9 cellular contexts compared by ENCODE assay signal in genomic region chr2:218230882-218231281, GRCh38. TPM values are rescaled to one million over a fixed set of nuclear protein-coding genes. Genes with fewer than 3 reads are reported as not detected.
A peak's percentile ranks its signal among the peaks of the same experiment; 100 is the strongest.
DNase-seq lines count a peak whose midpoint lies in the region; ATAC-seq lines count a peak whose summit lies in the region.
"Had no signal": no experiment of that assay in that cellular context is flagged by ENCODE, and none has a peak within 500 bp of the region (broad histone marks: within the 10 kb centered on the region; RNA-seq: fewer than 3 reads in every experiment).

No MANE protein-coding gene starts in this region.

- no peak overlapping the region for H4K8ac ChIP-seq in mesenchymal stem cell (ENCODE audit: low read length)

- H2BK12ac ChIP-seq in mesenchymal stem cell (ENCODE audit: low read length in 2 of 2), result no peak overlapping the region

- no peaks in the 10 kb centered on the region for H3K27me3 ChIP-seq in mesenchymal stem cell (ENCODE audit: control insufficient read depth in 1 of 2, insufficient read depth in 1 of 2, low read length in 2 of 2)
- H3K27me3 ChIP-seq: SJSA1 had no signal

- H3K27ac Mint-ChIP-seq in activated naive CD8-positive, alpha-beta T cell treated with anti-CD3 and anti-CD28 coated beads, Interleukin-2, amount 10 ng/mL, durations not matched to agents 7 days and 5 days, result peak overlapping the region; percentile 92

- H2BK120ac ChIP-seq in mesenchymal stem cell (ENCODE audit: low read depth, low read length), result no peak overlapping the region

- POLR2A ChIA-PET in activated naive CD8-positive, alpha-beta T cell treated with anti-CD3 and anti-CD28 coated beads, Interleukin-2, amount 10 ng/mL, durations not matched to agents 7 days and 5 days (lab: Charles Lee), result interaction anchor here (2.4 to 4.3 kb wide), 2 partner anchors 11 to 27 kb away, joined by 12 to 91 read pairs; partner anchors contain the start of gene ARPC2

- no peak overlapping the region for H2AFZ ChIP-seq in mesenchymal stem cell (ENCODE audit: low read depth, low read length)

- H3K14ac ChIP-seq in mesenchymal stem cell (ENCODE audit: low read length in 2 of 2), result no peak overlapping the region

- H3K4me3 Mint-ChIP-seq in activated naive CD8-positive, alpha-beta T cell treated with anti-CD3 and anti-CD28 coated beads, Interleukin-2, amount 10 ng/mL, durations not matched to agents 7 days and 5 days, result peak overlapping the region; percentile 74

- H3K4me2 ChIP-seq in mesenchymal stem cell (ENCODE audit: low read length, poor library complexity, severe bottlenecking), result no peak overlapping the region

- no peaks in the 10 kb centered on the region for H3K9me3 ChIP-seq in mesenchymal stem cell (ENCODE audit: control insufficient read depth, low read length)
- H3K9me3 ChIP-seq: SJSA1 had no signal

- H4K91ac ChIP-seq in mesenchymal stem cell (ENCODE audit: low read length), result no peak overlapping the region

- H2BK5ac ChIP-seq in mesenchymal stem cell (ENCODE audit: low read depth, low read length, poor library complexity, severe bottlenecking), result no peak overlapping the region

- H3K23ac ChIP-seq in mesenchymal stem cell (ENCODE audit: low read length in 2 of 2), result no peak overlapping the region

- H3K18ac ChIP-seq in mesenchymal stem cell (ENCODE audit: low read depth in 1 of 2, low read length in 2 of 2), result peak overlapping the region in 1 of 2 experiments; percentile 23

- no peak overlapping the region for H2BK15ac ChIP-seq in mesenchymal stem cell (ENCODE audit: low read depth, poor library complexity, severe bottlenecking)

- H3K4ac ChIP-seq in mesenchymal stem cell (ENCODE audit: low read depth in 1 of 2, low read length in 2 of 2), result no peak overlapping the region

- no CpG with 5 or more reads among the region's 1 CpG for WGBS in mesenchymal stem cell

- peaks cover 46% of the 10 kb centered on the region for H3K4me1 Mint-ChIP-seq in activated naive CD8-positive, alpha-beta T cell treated with anti-CD3 and anti-CD28 coated beads, Interleukin-2, amount 10 ng/mL, durations not matched to agents 7 days and 5 days

- peak; percentile 72 for ATAC-seq in GM19463 (IDR thresholded peaks at IDR 0.05; ENCODE audit: unreplicated experiment)
- peak; percentile 55 for ATAC-seq in activated naive CD8-positive, alpha-beta T cell treated with anti-CD3 and anti-CD28 coated beads, Interleukin-2, amount 10 ng/mL, durations not matched to agents 7 days and 5 days (ENCODE audit: low read depth)

- H3K27me3 Mint-ChIP-seq in activated naive CD8-positive, alpha-beta T cell treated with anti-CD3 and anti-CD28 coated beads, Interleukin-2, amount 10 ng/mL, durations not matched to agents 7 days and 5 days, result no peaks in the 10 kb centered on the region

- no peaks in the 10 kb centered on the region for H3K9me3 Mint-ChIP-seq in activated naive CD8-positive, alpha-beta T cell treated with anti-CD3 and anti-CD28 coated beads, Interleukin-2, amount 10 ng/mL, durations not matched to agents 7 days and 5 days

- H3K4me1 ChIP-seq in mesenchymal stem cell (ENCODE audit: control insufficient read depth, insufficient read depth, low read depth, low read length), result peaks cover 8% of the 10 kb centered on the region

- peak overlapping the region; percentile 18 for H3K9ac ChIP-seq in mesenchymal stem cell (ENCODE audit: low read length)

- DNase-seq in DMS114 treated with DMSO at 0.1 percent for 48 hours (lab: John Stamatoyannopoulos, UW; ENCODE audit: unreplicated experiment) (peak; percentile 9), HuH-7.5 (ENCODE audit: low spot score) (peak; percentile 17), mesenchymal stem cell (peak; percentile 64), SHP77 treated with DMSO at 0.1 percent for 48 hours (lab: John Stamatoyannopoulos, UW) (no peak), NCI-H2029 (lab: John Stamatoyannopoulos, UW) (no peak)
- no peak for DNase-seq in activated naive CD8-positive, alpha-beta T cell treated with anti-CD3 and anti-CD28 coated beads, Interleukin-2, amount 10 ng/mL, durations not matched to agents 7 days and 5 days
- no peak for DNase-seq in activated CD8-positive, alpha-beta memory T cell treated with anti-CD3 and anti-CD28 coated beads, Interleukin-2, amount 50 U/mL, for 4 hours

- H3K36me3 Mint-ChIP-seq in activated naive CD8-positive, alpha-beta T cell treated with anti-CD3 and anti-CD28 coated beads, Interleukin-2, amount 10 ng/mL, durations not matched to agents 7 days and 5 days, result peaks cover 67% of the 10 kb centered on the region

- H3K4me3 ChIP-seq in mesenchymal stem cell (ENCODE audit: insufficient read depth in 1 of 2, low read depth in 1 of 2, low read length in 2 of 2), result no peak overlapping the region
- H3K4me3 ChIP-seq: SJSA1 had no signal

- peaks cover 46 to 90% of the 10 kb centered on the region in 2 experiments for H3K36me3 ChIP-seq in mesenchymal stem cell (ENCODE audit: control insufficient read depth in 1 of 2, insufficient read depth in 2 of 2, low read depth in 1 of 2, low read length in 2 of 2)

- H3K27ac ChIP-seq in mesenchymal stem cell (ENCODE audit: low read length, poor library complexity, severe bottlenecking), result peak overlapping the region; percentile 14
- H3K27ac ChIP-seq: SJSA1 had no signal

- peaks cover 9% of the 10 kb centered on the region for H3K79me1 ChIP-seq in mesenchymal stem cell (replicated peaks; ENCODE audit: low read length, poor library complexity, severe bottlenecking)

- no peak overlapping the region for H2AK5ac ChIP-seq in mesenchymal stem cell (ENCODE audit: low read length, severe bottlenecking)

RNA-seq across cellular contexts. Expression of gene ARPC2, which starts 13.9 kb away (rescaled TPM):
- 100 to 1,000 TPM; 707 to 735 TPM for total RNA-seq in activated naive CD8-positive, alpha-beta T cell treated with anti-CD3 and anti-CD28 coated beads, Interleukin-2, amount 10 ng/mL, durations not matched to agents 7 days and 5 days
- polyA plus RNA-seq in mesenchymal stem cell (2013, experiment 1 of 2), result 757 TPM
- 767 TPM for polyA plus RNA-seq in mesenchymal stem cell (2013, experiment 2 of 2)

RNA-seq across cellular contexts. Expression of gene GPBAR1, which starts 29.9 kb away (rescaled TPM):
- under 1 TPM; 0.71 to 0.72 TPM for total RNA-seq in activated naive CD8-positive, alpha-beta T cell treated with anti-CD3 and anti-CD28 coated beads, Interleukin-2, amount 10 ng/mL, durations not matched to agents 7 days and 5 days
- polyA plus RNA-seq in mesenchymal stem cell (2013, experiment 1 of 2), result 5.1 TPM
- 5.5 TPM for polyA plus RNA-seq in mesenchymal stem cell (2013, experiment 2 of 2)

RNA-seq across cellular contexts. Expression of gene AAMP, which starts 39.1 kb away (rescaled TPM):
- 10 to 100 TPM; 45.2 to 51.7 TPM for total RNA-seq in activated naive CD8-positive, alpha-beta T cell treated with anti-CD3 and anti-CD28 coated beads, Interleukin-2, amount 10 ng/mL, durations not matched to agents 7 days and 5 days
- polyA plus RNA-seq in mesenchymal stem cell (2013, experiment 1 of 2), result 44.9 TPM
- 43.4 TPM for polyA plus RNA-seq in mesenchymal stem cell (2013, experiment 2 of 2)

RNA-seq across cellular contexts. Expression of gene PNKD, which starts 39.4 kb away (rescaled TPM):
- total RNA-seq in activated naive CD8-positive, alpha-beta T cell treated with anti-CD3 and anti-CD28 coated beads, Interleukin-2, amount 10 ng/mL, durations not matched to agents 7 days and 5 days, result 10 to 100 TPM; 33.9 to 36.3 TPM
- 87.9 TPM for polyA plus RNA-seq in mesenchymal stem cell (2013, experiment 1 of 2)
- 88.5 TPM for polyA plus RNA-seq in mesenchymal stem cell (2013, experiment 2 of 2)

Comparison
In these comparisons a context has a peak if more than half of its experiments do, and no peak if none do; other contexts are left out.
1. DNase-seq: peak in DMS114 treated with DMSO at 0.1 percent for 48 hours (single experiment), HuH-7.5 (single experiment) and mesenchymal stem cell (single experiment); none in activated naive CD8-positive, alpha-beta T cell treated with anti-CD3 and anti-CD28 coated beads, Interleukin-2, amount 10 ng/mL, durations not matched to agents 7 days and 5 days (single experiment), SHP77 treated with DMSO at 0.1 percent for 48 hours (single experiment), NCI-H2029 (single experiment) and activated CD8-positive, alpha-beta memory T cell treated with anti-CD3 and anti-CD28 coated beads, Interleukin-2, amount 50 U/mL, for 4 hours (single experiment).